ENCODE assay signal across 18 cellular contexts in genomic region chr6:68082086-68082485, GRCh38.
DNase-seq lines count a peak whose midpoint lies in the region; FAIRE-seq and TF ChIP-seq lines count a peak whose summit lies in the region.
"Had no signal": no experiment of that assay in that cellular context is flagged by ENCODE, and none has a peak within 500 bp of the region (broad histone marks: within the 10 kb centered on the region; RNA-seq: fewer than 3 reads in every experiment).

No MANE protein-coding gene starts in this region.

- no peak overlapping the region for H3K27ac ChIP-seq in ACC112 (ENCODE audit: low read depth, low read length)
- H3K27ac ChIP-seq: C4-2B, GM23248, Peyer's patch had no signal

- no peaks in the 10 kb centered on the region for H3K4me1 ChIP-seq in ACC112 (ENCODE audit: control insufficient read depth, insufficient read depth, low read length, unreplicated experiment)
- H3K4me1 ChIP-seq: Peyer's patch had no signal

- H3K36me3 ChIP-seq in ACC112 (ENCODE audit: insufficient read depth, low read length): no peaks in the 10 kb centered on the region
- H3K36me3 ChIP-seq: Peyer's patch had no signal

- FAIRE-seq in RCC 7860 (lab: Jason Lieb, UNC): no peak
- FAIRE-seq: G401.6 had no signal

- no peaks in the 10 kb centered on the region for H3K79me2 ChIP-seq in ACC112 (ENCODE audit: control insufficient read depth, insufficient read depth, low read length, unreplicated experiment)

- DNase-seq in HT1080 (ENCODE audit: low read depth) (peak; percentile 40), RCC 7860 (ENCODE audit: low spot score) (peak; percentile 10), fibroblast of mammary gland (ENCODE audit: low read depth) (peak; percentile 23), NCI-H510A (lab: John Stamatoyannopoulos, UW) (no peak), nucleus accumbens (lab: John Stamatoyannopoulos, UW) (no peak), AG20443 (ENCODE audit: low spot score) (no peak), Kasumi-1 (lab: John Stamatoyannopoulos, UW) (no peak)
- DNase-seq: DND-41, GM23248, NCI-H1092, NCI-H1436 treated with DMSO at 0.1 percent for 48 hours, NCI-H2029, NCI-H2171, NCI-H526 treated with DMSO at 0.1 percent for 48 hours, Peyer's patch had no signal

- no peaks in the 10 kb centered on the region for H3K27me3 ChIP-seq in ACC112 (ENCODE audit: insufficient read depth, low read length)
- H3K27me3 ChIP-seq: Peyer's patch had no signal

- H3K4me3 ChIP-seq in ACC112 (ENCODE audit: low read depth, low read length) (no peak overlapping the region), fibroblast of mammary gland (ENCODE audit: control insufficient read depth, low read depth, low read length) (no peak overlapping the region)
- H3K4me3 ChIP-seq: GM23248, Peyer's patch had no signal

- TF ChIP-seq CTCF in fibroblast of mammary gland (conservative IDR thresholded peaks at IDR 0.05; ENCODE audit: control insufficient read depth, insufficient read depth, low read depth, low read length): no peak

- peak overlapping the region; percentile 31 for H2AFZ ChIP-seq in ACC112 (ENCODE audit: low read length, unreplicated experiment)
- H2AFZ ChIP-seq: GM23248 had no signal

Comparison
In these comparisons a context has a peak if more than half of its experiments do, and no peak if none do; other contexts are left out.
1. DNase-seq: peak in HT1080 (single experiment), RCC 7860 (single experiment) and fibroblast of mammary gland (single experiment); none in NCI-H510A (single experiment), nucleus accumbens (0 of 56), AG20443 (single experiment) and Kasumi-1 (0 of 2).